In the genomic region with DNA sequence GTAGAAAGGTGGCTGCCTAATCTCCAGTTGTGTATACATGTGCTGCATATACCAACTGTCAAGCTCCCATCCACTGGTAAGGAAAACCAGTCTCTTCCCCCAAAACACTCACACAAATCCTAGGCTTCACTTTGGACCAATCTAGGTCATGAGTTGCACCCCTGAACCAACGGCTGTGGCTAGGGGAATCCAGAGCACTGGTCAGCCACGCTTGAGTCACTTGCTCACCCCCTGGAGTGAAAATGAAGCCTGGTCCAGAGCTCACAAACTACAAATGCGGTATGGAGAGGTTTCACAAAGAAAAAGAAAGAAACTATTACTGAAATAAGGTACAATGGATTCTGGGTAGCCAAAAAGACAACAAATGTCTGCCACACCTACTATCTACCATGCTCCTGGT, we compare ENCODE assay signal across 31 cellular contexts.
DNase-seq lines count a peak whose midpoint lies in the region; ATAC-seq, FAIRE-seq and TF ChIP-seq lines count a peak whose summit lies in the region.
"Had no signal": no experiment of that assay in that cellular context is flagged by ENCODE, and none has a peak within 500 bp of the region (broad histone marks: within the 10 kb centered on the region; RNA-seq: fewer than 3 reads in every experiment).

No MANE protein-coding gene starts in this region.

- TF ChIP-seq POLR2A in tibial nerve (IDR thresholded peaks at IDR 0.05): no peak

- H3K4me3 ChIP-seq in dorsolateral prefrontal cortex (no peak overlapping the region), tibial nerve (no peak overlapping the region)
- H3K4me3 ChIP-seq: lung, mucosa of descending colon, tibial artery had no signal

- FAIRE-seq in GM19239 (lab: Jason Lieb, UNC): no peak
- FAIRE-seq in RCC 7860 (lab: Jason Lieb, UNC): no peak
- FAIRE-seq: endothelial cell of umbilical vein, GM12891 had no signal

- TF ChIP-seq EP300 in tibial nerve (IDR thresholded peaks at IDR 0.05): no peak

- H3K27ac ChIP-seq in dorsolateral prefrontal cortex: peak overlapping the region in 36 of 59 donors; percentile 2 to 88 (median 75)
- no peak overlapping the region for H3K27ac ChIP-seq in tibial nerve
- H3K27ac ChIP-seq: 22Rv1, parathyroid adenoma, tibial artery had no signal

- no peaks in the 10 kb centered on the region for H3K4me1 ChIP-seq in tibial nerve
- H3K4me1 ChIP-seq: parathyroid adenoma, tibial artery had no signal

- H3K27me3 ChIP-seq in dorsolateral prefrontal cortex (no peaks in the 10 kb centered on the region), tibial nerve (no peaks in the 10 kb centered on the region)

- intact Hi-C loops in dorsolateral prefrontal cortex (cut with DNase I): no loop called here

- WGBS in tibial nerve, 2 donors: 84 to 86% methylated on average over 3 of the region's 3 CpGs

- peak; percentile 58 for DNase-seq in A172 (ENCODE audit: low spot score)
- DNase-seq in GM19239 (ENCODE audit: insufficient read length, low spot score): peak; percentile 30
- DNase-seq in RCC 7860 (ENCODE audit: low spot score): peak; percentile 7
- DNase-seq in dorsolateral prefrontal cortex: no peak
- no peak for DNase-seq in COR-L47 (lab: John Stamatoyannopoulos, UW)
- DNase-seq in NCI-H446 treated with DMSO at 0.1 percent for 48 hours (lab: John Stamatoyannopoulos, UW): no peak
- no peak for DNase-seq in tibial nerve (ENCODE audit: low spot score in 2 of 2)
- DNase-seq: activated B cell treated with CpG ODN at 0.5 μM for 24 hours; activated naive CD4-positive, alpha-beta T cell treated with anti-CD3 and anti-CD28 coated beads, Interleukin-2, amount 10 ng/mL, durations not matched to agents 7 days and 5 days; amniotic stem cell; CD4-positive, alpha-beta T cell; DMS 273 treated with DMSO at 0.1 percent for 48 hours; GDM1; glutamatergic neuron; KBM-7; kidney glomerular epithelial cell; mucosa of descending colon; MV-4-11; NCI-H1694 treated with DMSO at 0.1 percent for 48 hours; NCI-H69; nephron progenitor cell; right cardiac atrium; stimulated activated CD4-positive, alpha-beta T cell treated with anti-CD3 and anti-CD28 coated beads, Interleukin-12 subunit alpha, Interleukin-12 subunit beta, amount 100 ng/mL, for 4 hours; tibial artery had no signal

- no peak for ATAC-seq in HG03354 (IDR thresholded peaks at IDR 0.05; ENCODE audit: poor library complexity, severe bottlenecking, unreplicated experiment)
- ATAC-seq: HCT116, mucosa of descending colon, right cardiac atrium had no signal

- no peaks in the 10 kb centered on the region for H3K36me3 ChIP-seq in tibial nerve
- H3K36me3 ChIP-seq: tibial artery had no signal

- TF ChIP-seq CTCF in dorsolateral prefrontal cortex (IDR thresholded peaks at IDR 0.05 in 54 of 56, conservative IDR thresholded peaks at IDR 0.05 in 2 of 56; ENCODE audit: low read depth in 1 of 56, partially characterized antibody in 56 of 56) (no peak), tibial nerve (IDR thresholded peaks at IDR 0.05) (no peak)

- peaks cover 0 to 3% (median 0%) of the 10 kb centered on the region in 4 donors for H3K9me3 ChIP-seq in tibial nerve
- H3K9me3 ChIP-seq: mucosa of descending colon, tibial artery had no signal

Comparison
In these comparisons a context has a peak if more than half of its experiments do, and no peak if none do; other contexts are left out.
1. DNase-seq: peak in A172 (single experiment), GM19239 (single experiment) and RCC 7860 (single experiment); none in dorsolateral prefrontal cortex (0 of 10), COR-L47 (single experiment), NCI-H446 treated with DMSO at 0.1 percent for 48 hours (single experiment) and tibial nerve (0 of 2).
2. H3K27ac ChIP-seq: peak in dorsolateral prefrontal cortex (36 of 59); none in tibial nerve (0 of 4).